ENCODE assay signal across 24 cellular contexts in genomic region chr13:98459721-98460370, GRCh38.
DNase-seq lines count a peak whose midpoint lies in the region; ATAC-seq and TF ChIP-seq lines count a peak whose summit lies in the region.
"Had no signal": no experiment of that assay in that cellular context is flagged by ENCODE, and none has a peak within 500 bp of the region (broad histone marks: within the 10 kb centered on the region; RNA-seq: fewer than 3 reads in every experiment).

No MANE protein-coding gene starts in this region.

- no peaks in the 10 kb centered on the region for H3K9me3 Mint-ChIP-seq in activated naive CD4-positive, alpha-beta T cell treated with anti-CD3 and anti-CD28 coated beads, Interleukin-2, amount 10 ng/mL, durations not matched to agents 7 days and 5 days
- H3K9me3 Mint-ChIP-seq in activated naive CD8-positive, alpha-beta T cell treated with anti-CD3 and anti-CD28 coated beads, Interleukin-2, amount 50 U/mL, for 24 hours = no peaks in the 10 kb centered on the region
- H3K9me3 Mint-ChIP-seq in naive thymus-derived CD8-positive, alpha-beta T cell = no peaks in the 10 kb centered on the region
- H3K9me3 Mint-ChIP-seq: activated CD4-positive, alpha-beta T cell treated with anti-CD3 and anti-CD28 coated beads, Interleukin-2, amount 10 ng/mL, durations not matched to agents 7 days and 5 days; T-cell had no signal

- ATAC-seq in activated naive CD8-positive, alpha-beta T cell treated with anti-CD3 and anti-CD28 coated beads, Interleukin-2, amount 50 U/mL, for 24 hours = no peak
- no peak for ATAC-seq in naive thymus-derived CD8-positive, alpha-beta T cell
- ATAC-seq in HG03457 (IDR thresholded peaks at IDR 0.05; ENCODE audit: unreplicated experiment) (no peak), GM18858 (IDR thresholded peaks at IDR 0.05; ENCODE audit: unreplicated experiment) (no peak)
- ATAC-seq: foreskin keratinocyte, left ventricle myocardium superior, Panc1, T-cell had no signal

- TF ChIP-seq CTCF in vagina (IDR thresholded peaks at IDR 0.05) = no peak

- peaks cover 37% of the 10 kb centered on the region for H3K4me1 ChIP-seq in vagina
- H3K4me1 ChIP-seq: foreskin keratinocyte had no signal

- TF ChIP-seq POLR2A in vagina (IDR thresholded peaks at IDR 0.05) = no peak

- H3K27me3 ChIP-seq in vagina = no peaks in the 10 kb centered on the region
- H3K27me3 ChIP-seq: BLaER1, foreskin keratinocyte, SJCRH30 had no signal

- H3K4me3 ChIP-seq in vagina = no peak overlapping the region
- H3K4me3 ChIP-seq: BLaER1, SJCRH30 had no signal

- intact Hi-C loops in vagina (cut with DNase I) = no loop called here

- H3K9me3 ChIP-seq in vagina = no peaks in the 10 kb centered on the region
- H3K9me3 ChIP-seq: BLaER1, SJCRH30 had no signal

- H3K27ac ChIP-seq in vagina = peak overlapping the region; percentile 13
- H3K27ac ChIP-seq: BLaER1, foreskin keratinocyte, SJCRH30 had no signal

- H3K4me3 Mint-ChIP-seq in activated naive CD4-positive, alpha-beta T cell treated with anti-CD3 and anti-CD28 coated beads, Interleukin-2, amount 10 ng/mL, durations not matched to agents 7 days and 5 days = no peak overlapping the region
- H3K4me3 Mint-ChIP-seq in activated naive CD8-positive, alpha-beta T cell treated with anti-CD3 and anti-CD28 coated beads, Interleukin-2, amount 50 U/mL, for 24 hours = no peak overlapping the region
- H3K4me3 Mint-ChIP-seq in naive thymus-derived CD8-positive, alpha-beta T cell = no peak overlapping the region
- H3K4me3 Mint-ChIP-seq: activated CD4-positive, alpha-beta T cell treated with anti-CD3 and anti-CD28 coated beads, Interleukin-2, amount 10 ng/mL, durations not matched to agents 7 days and 5 days; activated naive CD8-positive, alpha-beta T cell; T-cell had no signal

- peaks cover 57% of the 10 kb centered on the region for H3K36me3 Mint-ChIP-seq in activated naive CD4-positive, alpha-beta T cell treated with anti-CD3 and anti-CD28 coated beads, Interleukin-2, amount 10 ng/mL, durations not matched to agents 7 days and 5 days
- peaks cover 42% of the 10 kb centered on the region for H3K36me3 Mint-ChIP-seq in activated naive CD8-positive, alpha-beta T cell treated with anti-CD3 and anti-CD28 coated beads, Interleukin-2, amount 50 U/mL, for 24 hours (ENCODE audit: low read depth)
- peaks cover 0 to 87% (median 21%) of the 10 kb centered on the region in 3 donors for H3K36me3 Mint-ChIP-seq in naive thymus-derived CD8-positive, alpha-beta T cell
- H3K36me3 Mint-ChIP-seq: activated naive CD8-positive, alpha-beta T cell had no signal

- H3K27ac Mint-ChIP-seq in activated naive CD4-positive, alpha-beta T cell treated with anti-CD3 and anti-CD28 coated beads, Interleukin-2, amount 10 ng/mL, durations not matched to agents 7 days and 5 days = peak overlapping the region; percentile 33
- H3K27ac Mint-ChIP-seq in activated naive CD8-positive, alpha-beta T cell treated with anti-CD3 and anti-CD28 coated beads, Interleukin-2, amount 50 U/mL, for 24 hours = peak overlapping the region; percentile 71
- H3K27ac Mint-ChIP-seq in naive thymus-derived CD8-positive, alpha-beta T cell = peak overlapping the region in 6 of 10 donors; percentile 41 to 60 (median 48)
- H3K27ac Mint-ChIP-seq: activated naive CD8-positive, alpha-beta T cell had no signal

- POLR2A ChIA-PET in naive thymus-derived CD8-positive, alpha-beta T cell (lab: Charles Lee) = no interaction called here

- peaks cover 5% of the 10 kb centered on the region for H3K4me1 Mint-ChIP-seq in activated naive CD4-positive, alpha-beta T cell treated with anti-CD3 and anti-CD28 coated beads, Interleukin-2, amount 10 ng/mL, durations not matched to agents 7 days and 5 days
- H3K4me1 Mint-ChIP-seq in activated naive CD8-positive, alpha-beta T cell treated with anti-CD3 and anti-CD28 coated beads, Interleukin-2, amount 50 U/mL, for 24 hours = peaks cover 4% of the 10 kb centered on the region
- peaks cover 0 to 18% (median 10%) of the 10 kb centered on the region in 4 donors for H3K4me1 Mint-ChIP-seq in naive thymus-derived CD8-positive, alpha-beta T cell

- no peak for DNase-seq in activated naive CD4-positive, alpha-beta T cell treated with anti-CD3 and anti-CD28 coated beads, Interleukin-2, amount 10 ng/mL, durations not matched to agents 7 days and 5 days
- no peak for DNase-seq in activated naive CD4-positive, alpha-beta T cell treated with Interleukin-2 at 50 U/mL for 16 hours
- DNase-seq in activated naive CD8-positive, alpha-beta T cell treated with anti-CD3 and anti-CD28 coated beads, Interleukin-2, amount 50 U/mL, for 24 hours = no peak
- no peak for DNase-seq in naive thymus-derived CD8-positive, alpha-beta T cell
- DNase-seq in vagina (ENCODE audit: extremely low spot score in 2 of 2) = no peak
- no peak for DNase-seq in NCI-H1417 (lab: John Stamatoyannopoulos, UW)
- DNase-seq: ACHN; activated CD4-positive, alpha-beta T cell treated with anti-CD3 and anti-CD28 coated beads, Interleukin-2, amount 10 ng/mL, durations not matched to agents 7 days and 5 days; cerebellar nuclear complex; erythroblast; foreskin keratinocyte; HCEC 1CT; hippocampal formation; NCI-H446 treated with DMSO at 0.1 percent for 48 hours; SJCRH30; stimulated activated CD4-positive, alpha-beta T cell treated with anti-CD3 and anti-CD28 coated beads, Interleukin-4, amount 100 ng/mL, for 1 hour; T-cell; trophoblast cell had no signal

- no peaks in the 10 kb centered on the region for H3K27me3 Mint-ChIP-seq in activated naive CD4-positive, alpha-beta T cell treated with anti-CD3 and anti-CD28 coated beads, Interleukin-2, amount 10 ng/mL, durations not matched to agents 7 days and 5 days
- H3K27me3 Mint-ChIP-seq in activated naive CD8-positive, alpha-beta T cell treated with anti-CD3 and anti-CD28 coated beads, Interleukin-2, amount 50 U/mL, for 24 hours = no peaks in the 10 kb centered on the region
- no peaks in the 10 kb centered on the region for H3K27me3 Mint-ChIP-seq in naive thymus-derived CD8-positive, alpha-beta T cell
- H3K27me3 Mint-ChIP-seq: activated CD4-positive, alpha-beta T cell treated with anti-CD3 and anti-CD28 coated beads, Interleukin-2, amount 10 ng/mL, durations not matched to agents 7 days and 5 days; activated naive CD8-positive, alpha-beta T cell; T-cell had no signal

- H3K36me3 ChIP-seq in vagina = peaks cover 0 to 51% of the 10 kb centered on the region in 2 donors

- CTCF ChIA-PET in activated naive CD4-positive, alpha-beta T cell treated with anti-CD3 and anti-CD28 coated beads, Interleukin-2, amount 10 ng/mL, durations not matched to agents 7 days and 5 days (lab: Charles Lee) = no interaction called here
